25 cellular contexts compared by ENCODE assay signal in genomic region chr12:50325890-50326391, GRCh38. TPM values are rescaled to one million over a fixed set of nuclear protein-coding genes. Genes with fewer than 3 reads are reported as not detected.
DNase-seq lines count a peak whose midpoint lies in the region; ATAC-seq, FAIRE-seq and TF ChIP-seq lines count a peak whose summit lies in the region.
"Had no signal": no experiment of that assay in that cellular context is flagged by ENCODE, and none has a peak within 500 bp of the region (broad histone marks: within the 10 kb centered on the region; RNA-seq: fewer than 3 reads in every experiment).

No MANE protein-coding gene starts in this region.

- H3K4me1 ChIP-seq in body of pancreas (peaks cover 21% of the 10 kb centered on the region), pancreas (peaks cover 0 to 16% (median 8%) of the 10 kb centered on the region in 3 donors)
- H3K4me1 ChIP-seq: BLaER1, testis had no signal

- H3K9me3 ChIP-seq in body of pancreas = no peaks in the 10 kb centered on the region
- H3K9me3 ChIP-seq in pancreas = no peaks in the 10 kb centered on the region
- H3K9me3 ChIP-seq: BLaER1, testis, vagina had no signal

- intact Hi-C loops in body of pancreas (cut with DNase I) (no loop called here), pancreas (cut with DNase I) (no loop called here)

- DNase-seq in HT-29 (ENCODE audit: low spot score) = peak; percentile 14
- DNase-seq in body of pancreas = peak in 3 of 4 donors; percentile 16 to 27 (median 16)
- DNase-seq in fibroblast of the aortic adventitia (ENCODE audit: low read depth) = peak; percentile 30
- DNase-seq in pancreas = no peak
- DNase-seq in stimulated activated CD4-positive, alpha-beta T cell treated with anti-CD3 and anti-CD28 coated beads, Interleukin-2, amount 100 ng/mL, for 24 hours = no peak
- no peak for DNase-seq in stimulated activated CD8-positive, alpha-beta memory T cell treated with anti-CD3 and anti-CD28 coated beads, Interleukin-4, amount 100 ng/mL, for 48 hours
- DNase-seq in NCI-H146 treated with DMSO at 0.1 percent for 48 hours (lab: John Stamatoyannopoulos, UW; ENCODE audit: unreplicated experiment) = no peak
- DNase-seq: activated CD4-positive, alpha-beta T cell treated with anti-CD3 and anti-CD28 coated beads, Interleukin-2, amount 50 U/mL, for 1 hour; DND-41; effector memory CD8-positive, alpha-beta T cell; glutamatergic neuron; HCEC 1CT; naive B cell; NCI-H1694 treated with DMSO at 0.1 percent for 48 hours; NCI-H526 treated with DMSO at 0.1 percent for 48 hours; stimulated activated CD4-positive, alpha-beta T cell treated with anti-CD3 and anti-CD28 coated beads, Interleukin-4, amount 100 ng/mL, for 24 hours; stimulated activated naive CD4-positive, alpha-beta T cell; T-helper 2 cell; testis had no signal

- no peaks in the 10 kb centered on the region for H3K36me3 ChIP-seq in body of pancreas (replicated peaks in 1 of 2; ENCODE audit: insufficient read depth in 1 of 2, low read depth in 2 of 2)
- no peaks in the 10 kb centered on the region for H3K36me3 ChIP-seq in pancreas
- H3K36me3 ChIP-seq: BLaER1, vagina had no signal

- 67 to 75% methylated on average over 4 to 5 of the region's 5 CpGs for WGBS in body of pancreas, 2 donors
- WGBS in pancreas, 2 donors = 65 to 68% methylated on average over 5 of the region's 5 CpGs

- H3K4me3 ChIP-seq in body of pancreas = no peak overlapping the region
- H3K4me3 ChIP-seq in fibroblast of the aortic adventitia (ENCODE audit: low read depth, low read length) = no peak overlapping the region
- H3K4me3 ChIP-seq in pancreas = no peak overlapping the region
- H3K4me3 ChIP-seq: BLaER1, GM12878, testis, vagina had no signal

- H3K27me3 ChIP-seq in body of pancreas (no peaks in the 10 kb centered on the region), pancreas (no peaks in the 10 kb centered on the region)
- H3K27me3 ChIP-seq: BLaER1, testis, vagina had no signal

- TF ChIP-seq POLR2A in body of pancreas (IDR thresholded peaks at IDR 0.05) = no peak

- ATAC-seq in body of pancreas = peak; percentile 52
- peak; percentile 55 to 81 (median 78) for ATAC-seq in pancreas
- no peak for ATAC-seq in GM19035 (IDR thresholded peaks at IDR 0.05; ENCODE audit: unreplicated experiment)
- ATAC-seq: effector memory CD8-positive, alpha-beta T cell; GM12878; WTC11 had no signal

- no peak for TF ChIP-seq CTCF in body of pancreas (IDR thresholded peaks at IDR 0.05)
- no peak for TF ChIP-seq CTCF in fibroblast of the aortic adventitia (IDR thresholded peaks at IDR 0.05; ENCODE audit: insufficient read depth, low read length)
- no peak for TF ChIP-seq CTCF in pancreas (IDR thresholded peaks at IDR 0.05)

- H3K27ac ChIP-seq in body of pancreas (peak overlapping the region in 2 of 4 donors; percentile 48 to 62), pancreas (no peak overlapping the region)
- H3K27ac ChIP-seq: BLaER1, testis, vagina had no signal

- no peak for FAIRE-seq in pancreas (lab: Jason Lieb, UNC)
- FAIRE-seq: astrocyte, GM12878 had no signal

RNA-seq across cellular contexts. Expression of gene LIMA1, which starts 42.6 kb away (rescaled TPM):
- total RNA-seq in HT-29 (2014; rRNA removed; shearing (Covaris generic)) = 81.4 and 91.1 TPM in 2 replicates
- total RNA-seq in body of pancreas (10 to 100 TPM; 48.8 to 53.4 TPM), fibroblast of the aortic adventitia (ENCODE audit: low replicate concordance) (156 and 229 TPM in 2 replicates), pancreas (10 to 100 TPM; 17.6 to 50.3 (median 27.2) TPM)
- polyA plus RNA-seq in pancreas = 10 to 100 TPM; 19.8 to 24.1 TPM

Comparison
In these comparisons a context has a peak if more than half of its experiments do, and no peak if none do; other contexts are left out.
1. DNase-seq: peak in HT-29 (single experiment), body of pancreas (3 of 4) and fibroblast of the aortic adventitia (single experiment); none in pancreas (0 of 6), stimulated activated CD4-positive, alpha-beta T cell treated with anti-CD3 and anti-CD28 coated beads, Interleukin-2, amount 100 ng/mL, for 24 hours (0 of 2), stimulated activated CD8-positive, alpha-beta memory T cell treated with anti-CD3 and anti-CD28 coated beads, Interleukin-4, amount 100 ng/mL, for 48 hours (single experiment) and NCI-H146 treated with DMSO at 0.1 percent for 48 hours (single experiment).